ENCODE assay signal across 25 cellular contexts in the genomic region with DNA sequence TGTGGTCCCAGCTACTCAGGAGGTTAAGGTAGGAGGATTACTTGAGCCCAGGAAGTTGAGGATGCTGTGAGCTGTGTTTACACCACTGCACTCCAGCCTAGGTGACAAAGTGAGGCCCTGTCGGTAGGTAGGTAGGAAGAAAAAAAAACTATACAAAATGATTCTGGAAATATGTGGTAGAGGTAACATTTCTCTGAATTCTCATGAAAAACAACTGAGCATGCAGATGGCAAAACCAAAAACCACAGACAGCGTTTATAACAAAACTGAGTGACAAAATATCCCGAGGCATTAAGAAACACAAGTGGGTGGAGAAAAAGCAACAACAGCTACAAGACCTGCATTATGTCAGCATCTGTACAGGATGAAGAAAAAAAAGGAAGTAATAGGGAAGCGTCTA.
DNase-seq lines count a peak whose midpoint lies in the region; ATAC-seq and TF ChIP-seq lines count a peak whose summit lies in the region.
"Had no signal": no experiment of that assay in that cellular context is flagged by ENCODE, and none has a peak within 500 bp of the region (broad histone marks: within the 10 kb centered on the region; RNA-seq: fewer than 3 reads in every experiment).

No MANE protein-coding gene starts in this region.

- no peak for TF ChIP-seq CTCF in foreskin keratinocyte (conservative IDR thresholded peaks at IDR 0.05)

- no peaks in the 10 kb centered on the region for H3K27me3 Mint-ChIP-seq in activated CD8-positive, alpha-beta memory T cell treated with anti-CD3 and anti-CD28 coated beads, Interleukin-2, amount 10 ng/mL, durations not matched to agents 7 days and 5 days
- peaks cover 3% of the 10 kb centered on the region for H3K27me3 Mint-ChIP-seq in T-helper 1 cell treated with Interleukin-12 subunit alpha and Interleukin-12 subunit beta and Interleukin-4 antibody, amounts not matched to agents 30 μg/mL and 1 μg/mL, for 36 hours (ENCODE audit: low read depth)
- no peaks in the 10 kb centered on the region for H3K27me3 Mint-ChIP-seq in effector memory CD8-positive, alpha-beta T cell
- H3K27me3 Mint-ChIP-seq: stimulated activated naive CD8-positive, alpha-beta T cell treated with anti-CD3 and anti-CD28 coated beads, Interleukin-15, Interleukin-2, amounts not matched to agents 100 ng/mL and 50 ng/mL, for 24 hours had no signal

- peaks cover 3% of the 10 kb centered on the region for H3K36me3 Mint-ChIP-seq in activated CD8-positive, alpha-beta memory T cell treated with anti-CD3 and anti-CD28 coated beads, Interleukin-2, amount 10 ng/mL, durations not matched to agents 7 days and 5 days
- H3K36me3 Mint-ChIP-seq in T-helper 1 cell treated with Interleukin-12 subunit alpha and Interleukin-12 subunit beta and Interleukin-4 antibody, amounts not matched to agents 30 μg/mL and 1 μg/mL, for 36 hours (ENCODE audit: low read depth) = peaks cover 2% of the 10 kb centered on the region
- no peaks in the 10 kb centered on the region for H3K36me3 Mint-ChIP-seq in effector memory CD8-positive, alpha-beta T cell (ENCODE audit: insufficient read depth)

- no peak overlapping the region for H3K27ac ChIP-seq in foreskin keratinocyte
- H3K27ac ChIP-seq: epithelial cell of prostate, psoas muscle, RWPE1, SK-N-MC, thyroid gland, VCaP had no signal

- no peak for DNase-seq in activated CD8-positive, alpha-beta memory T cell treated with anti-CD3 and anti-CD28 coated beads, Interleukin-2, amount 10 ng/mL, durations not matched to agents 7 days and 5 days
- no peak for DNase-seq in activated CD8-positive, alpha-beta memory T cell treated with anti-CD3 and anti-CD28 coated beads, Interleukin-2, amount 50 U/mL, for 48 hours
- peak; percentile 12 for DNase-seq in Jurkat, Clone E6-1 (ENCODE audit: low read depth, low spot score)
- DNase-seq in effector memory CD8-positive, alpha-beta T cell = no peak
- no peak for DNase-seq in foreskin keratinocyte
- DNase-seq: ACHN; activated naive CD4-positive, alpha-beta T cell; activated T-cell treated with anti-CD3 and anti-CD28 coated beads for 4 hours; anterior cingulate cortex; BE2C; Caco-2; effector CD4-positive, alpha-beta T cell; H9; kidney; NCI-H1417; NCI-H82; psoas muscle; thyroid gland had no signal

- peaks cover 12% of the 10 kb centered on the region for H3K4me1 Mint-ChIP-seq in activated CD8-positive, alpha-beta memory T cell treated with anti-CD3 and anti-CD28 coated beads, Interleukin-2, amount 10 ng/mL, durations not matched to agents 7 days and 5 days
- peaks cover 11% of the 10 kb centered on the region for H3K4me1 Mint-ChIP-seq in T-helper 1 cell treated with Interleukin-12 subunit alpha and Interleukin-12 subunit beta and Interleukin-4 antibody, amounts not matched to agents 30 μg/mL and 1 μg/mL, for 36 hours (ENCODE audit: low read depth)
- peaks cover 7% of the 10 kb centered on the region in 2 donors for H3K4me1 Mint-ChIP-seq in effector memory CD8-positive, alpha-beta T cell (ENCODE audit: low read depth in 2 of 2)

- CTCF ChIA-PET in activated CD8-positive, alpha-beta memory T cell treated with anti-CD3 and anti-CD28 coated beads, Interleukin-2, amount 10 ng/mL, durations not matched to agents 7 days and 5 days (lab: Charles Lee) = interaction anchor here (1.4 kb wide), 1 partner anchor 9 kb away, joined by 3 read pairs; no protein-coding TSS in a partner anchor

- H3K27ac Mint-ChIP-seq in activated CD8-positive, alpha-beta memory T cell treated with anti-CD3 and anti-CD28 coated beads, Interleukin-2, amount 10 ng/mL, durations not matched to agents 7 days and 5 days = peak overlapping the region; percentile 74
- peak overlapping the region; percentile 74 for H3K27ac Mint-ChIP-seq in T-helper 1 cell treated with Interleukin-12 subunit alpha and Interleukin-12 subunit beta and Interleukin-4 antibody, amounts not matched to agents 30 μg/mL and 1 μg/mL, for 36 hours
- peak overlapping the region; percentile 80 to 88 for H3K27ac Mint-ChIP-seq in effector memory CD8-positive, alpha-beta T cell
- H3K27ac Mint-ChIP-seq: H9; stimulated activated naive CD8-positive, alpha-beta T cell treated with anti-CD3 and anti-CD28 coated beads, Interleukin-15, Interleukin-2, amounts not matched to agents 100 ng/mL and 50 ng/mL, for 24 hours had no signal

- H3K4me1 ChIP-seq in foreskin keratinocyte = no peaks in the 10 kb centered on the region
- H3K4me1 ChIP-seq: BE2C, Caco-2, psoas muscle, thyroid gland had no signal

- H3K4me3 ChIP-seq in Jurkat, Clone E6-1 (ENCODE audit: low read length) = no peak overlapping the region
- H3K4me3 ChIP-seq: psoas muscle, SK-N-MC, thyroid gland had no signal

- no peak for ATAC-seq in activated CD8-positive, alpha-beta memory T cell treated with anti-CD3 and anti-CD28 coated beads, Interleukin-2, amount 10 ng/mL, durations not matched to agents 7 days and 5 days
- no peak for ATAC-seq in effector memory CD8-positive, alpha-beta T cell (replicated peaks)
- ATAC-seq in foreskin keratinocyte = no peak
- ATAC-seq in HG03025 (IDR thresholded peaks at IDR 0.05; ENCODE audit: low FRiP score, unreplicated experiment) = no peak
- ATAC-seq: psoas muscle had no signal

- no peak overlapping the region for H3K4me3 Mint-ChIP-seq in activated CD8-positive, alpha-beta memory T cell treated with anti-CD3 and anti-CD28 coated beads, Interleukin-2, amount 10 ng/mL, durations not matched to agents 7 days and 5 days
- H3K4me3 Mint-ChIP-seq in T-helper 1 cell treated with Interleukin-12 subunit alpha and Interleukin-12 subunit beta and Interleukin-4 antibody, amounts not matched to agents 30 μg/mL and 1 μg/mL, for 36 hours = peak overlapping the region; percentile 3
- H3K4me3 Mint-ChIP-seq in effector memory CD8-positive, alpha-beta T cell = no peak overlapping the region
- H3K4me3 Mint-ChIP-seq: H9; stimulated activated naive CD8-positive, alpha-beta T cell treated with anti-CD3 and anti-CD28 coated beads, Interleukin-15, Interleukin-2, amounts not matched to agents 100 ng/mL and 50 ng/mL, for 24 hours had no signal

- no peaks in the 10 kb centered on the region for H3K27me3 ChIP-seq in foreskin keratinocyte
- H3K27me3 ChIP-seq: BE2C, thyroid gland had no signal

- no peaks in the 10 kb centered on the region for H3K9me3 Mint-ChIP-seq in activated CD8-positive, alpha-beta memory T cell treated with anti-CD3 and anti-CD28 coated beads, Interleukin-2, amount 10 ng/mL, durations not matched to agents 7 days and 5 days (ENCODE audit: low read depth)
- no peaks in the 10 kb centered on the region for H3K9me3 Mint-ChIP-seq in T-helper 1 cell treated with Interleukin-12 subunit alpha and Interleukin-12 subunit beta and Interleukin-4 antibody, amounts not matched to agents 30 μg/mL and 1 μg/mL, for 36 hours
- no peaks in the 10 kb centered on the region for H3K9me3 Mint-ChIP-seq in effector memory CD8-positive, alpha-beta T cell
- H3K9me3 Mint-ChIP-seq: stimulated activated naive CD8-positive, alpha-beta T cell treated with anti-CD3 and anti-CD28 coated beads, Interleukin-15, Interleukin-2, amounts not matched to agents 100 ng/mL and 50 ng/mL, for 24 hours had no signal
